ENCODE assay signal across 13 cellular contexts in the genomic region with DNA sequence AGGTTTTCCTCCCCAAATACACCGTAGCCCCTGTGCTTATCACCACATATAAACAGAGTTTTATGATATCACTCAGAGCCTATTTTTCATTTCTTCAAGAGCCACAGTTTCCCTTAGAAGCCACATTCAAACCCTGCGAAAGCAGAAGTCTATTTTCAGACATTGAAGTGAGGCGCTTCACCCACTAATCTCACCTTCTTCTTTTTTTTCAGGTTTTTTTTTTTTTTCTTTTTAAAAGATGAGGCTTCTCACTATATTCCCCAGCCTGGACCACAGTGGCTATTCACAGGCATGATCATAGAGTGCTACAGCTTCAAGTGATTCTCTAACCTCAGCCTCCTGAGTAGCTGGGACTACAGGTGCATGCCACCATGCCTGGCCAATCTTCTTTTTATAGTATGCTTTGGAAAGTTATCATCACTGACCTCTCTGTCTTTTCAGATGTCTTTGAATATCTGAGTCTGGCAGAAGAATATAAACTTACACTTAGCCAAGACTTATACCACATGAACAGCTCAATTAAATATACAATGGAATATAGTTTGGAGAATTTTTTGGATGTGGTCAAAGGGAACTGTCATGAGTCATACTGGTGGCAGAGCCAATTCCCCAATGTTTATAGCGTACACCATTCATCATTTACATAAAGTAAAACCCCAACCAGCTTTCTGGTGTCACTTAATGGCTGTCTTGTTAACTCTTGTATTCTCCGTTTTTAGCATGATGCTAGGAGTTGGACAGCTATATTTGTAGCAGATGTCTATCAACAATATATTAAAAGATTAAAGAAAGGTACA. TPM values are rescaled to one million over a fixed set of nuclear protein-coding genes. Genes with fewer than 3 reads are reported as not detected.
DNase-seq lines count a peak whose midpoint lies in the region; ATAC-seq, FAIRE-seq and TF ChIP-seq lines count a peak whose summit lies in the region.
"Had no signal": no experiment of that assay in that cellular context is flagged by ENCODE, and none has a peak within 500 bp of the region (broad histone marks: within the 10 kb centered on the region; RNA-seq: fewer than 3 reads in every experiment).

No MANE protein-coding gene starts in this region.

- H3K4me2 ChIP-seq in hepatocyte = no peak overlapping the region
- H3K4me2 ChIP-seq in HepG2 (ENCODE audit: low read depth, low read length) = no peak overlapping the region

- no peak for TF ChIP-seq POLR2A in HepG2 (IDR thresholded peaks at IDR 0.05; ENCODE audit: insufficient read depth in 1 of 2, low read depth in 2 of 2, low read length in 2 of 2)

- POLR2A ChIA-PET in HepG2 (lab: Yijun Ruan, JAX) = no interaction called here

- TF ChIP-seq EP300 in HepG2 (IDR thresholded peaks at IDR 0.05; ENCODE audit: low read depth in 2 of 2, low read length in 2 of 2) = no peak
- TF ChIP-seq EP300 in HepG2 (CRISPR knock-in tag; IDR thresholded peaks at IDR 0.05; ENCODE audit: borderline replicate concordance) = no peak

- H3K9ac ChIP-seq in HepG2 (ENCODE audit: insufficient read depth, low read depth, low read length) = no peak overlapping the region

- H3K79me2 ChIP-seq in hepatocyte (no peaks in the 10 kb centered on the region), HepG2 (ENCODE audit: insufficient read depth, low read length) (no peaks in the 10 kb centered on the region)

- H3K27ac ChIP-seq in hepatocyte (no peak overlapping the region), HepG2 (ENCODE audit: extremely low read length, insufficient read depth, low read length) (no peak overlapping the region)
- H3K27ac ChIP-seq: neutrophil, WERI-Rb-1 had no signal

- in situ Hi-C loops in KBM-7 (cut with MboI; ENCODE audit: low pct_unique_long_range_greater_than_20kb, low sequenced_read_pairs) (no loop called here), HepG2 (cut with HindIII; ENCODE audit: extremely low pct_ligation_motif_present, low pct_unique_long_range_greater_than_20kb) (no loop called here)

- H3K36me3 ChIP-seq in hepatocyte (replicated peaks; ENCODE audit: insufficient read depth, low read depth) = no peaks in the 10 kb centered on the region
- H3K36me3 ChIP-seq in HepG2 (replicated peaks in 1 of 2; ENCODE audit: control insufficient read depth in 1 of 2, insufficient read depth in 2 of 2, low read length in 2 of 2) = no peaks in the 10 kb centered on the region
- H3K36me3 ChIP-seq: neutrophil, WERI-Rb-1 had no signal

- H3K9me2 ChIP-seq in hepatocyte (replicated peaks; ENCODE audit: insufficient read depth) = no peaks in the 10 kb centered on the region

- H3K4me1 ChIP-seq in hepatocyte (ENCODE audit: insufficient read depth) = no peaks in the 10 kb centered on the region
- H3K4me1 ChIP-seq in HepG2 (ENCODE audit: insufficient read depth, low read length) = no peaks in the 10 kb centered on the region

- H3K4me3 ChIP-seq in hepatocyte (no peak overlapping the region), HepG2 (replicated peaks in 1 of 3; ENCODE audit: insufficient read depth in 1 of 3, low read depth in 2 of 3, low read length in 3 of 3) (no peak overlapping the region)

- TF ChIP-seq RAD21 in HepG2 (CRISPR knock-in tag; IDR thresholded peaks at IDR 0.05) = no peak

- DNase-seq in GM18507 (ENCODE audit: extremely low spot score, insufficient read length, low read depth) = no peak
- peak; percentile 26 for DNase-seq in SW480 (ENCODE audit: low spot score)
- no peak for DNase-seq in hepatocyte (ENCODE audit: low spot score)
- no peak for DNase-seq in KBM-7
- no peak for DNase-seq in left ventricle myocardium superior
- no peak for DNase-seq in HepG2 (ENCODE audit: low spot score)
- DNase-seq: activated naive CD4-positive, alpha-beta T cell treated with anti-CD3 and anti-CD28 coated beads for 36 hours; OCI-M1; stimulated activated CD4-positive, alpha-beta T cell treated with anti-CD3 and anti-CD28 coated beads, Interleukin-2, amount 100 ng/mL, for 48 hours; WERI-Rb-1 had no signal

- BruUV-seq in HepG2 (replicated peaks; lab: Mats Ljungman, UMichigan) = no TSS peak

- H2AFZ ChIP-seq in hepatocyte (no peak overlapping the region), HepG2 (ENCODE audit: low read length) (no peak overlapping the region)

- ATAC-seq in GM21423 (IDR thresholded peaks at IDR 0.05; ENCODE audit: unreplicated experiment) (peak; percentile 67), HG03095 (IDR thresholded peaks at IDR 0.05; ENCODE audit: unreplicated experiment) (peak; percentile 60), left ventricle myocardium superior (no peak), HepG2 (no peak)

- intact Hi-C loops in left ventricle myocardium superior (cut with micrococcal nuclease) = no loop called here
- intact Hi-C loops in HepG2 (cut with micrococcal nuclease; ENCODE audit: unreplicated experiment) = no loop called here

- H3K9me3 ChIP-seq in hepatocyte (ENCODE audit: low read depth) = no peaks in the 10 kb centered on the region
- H3K9me3 ChIP-seq in HepG2 (ENCODE audit: low read length) = no peaks in the 10 kb centered on the region
- H3K9me3 ChIP-seq: neutrophil had no signal

- CTCF ChIA-PET in HepG2 (lab: Yijun Ruan, JAX; ENCODE audit: low intra/inter-chr PET ratio, low total read pairs) = no interaction called here

- H4K20me1 ChIP-seq in hepatocyte (ENCODE audit: insufficient read depth, poor library complexity, severe bottlenecking) (no peaks in the 10 kb centered on the region), HepG2 (ENCODE audit: insufficient read depth, low read length) (no peaks in the 10 kb centered on the region)

- 64% methylated on average over 5 of the region's 5 CpGs for WGBS in hepatocyte (ENCODE audit: low lambda C conversion rate, missing lambda C conversion rate)
- WGBS in HepG2 (ENCODE audit: low lambda C conversion rate) = 52% methylated on average over 5 of the region's 5 CpGs

- no peaks in the 10 kb centered on the region for H3K27me3 ChIP-seq in hepatocyte
- H3K27me3 ChIP-seq in HepG2 (ENCODE audit: control insufficient read depth in 1 of 2, insufficient read depth in 2 of 2, low read length in 2 of 2) = no peaks in the 10 kb centered on the region
- H3K27me3 ChIP-seq: neutrophil had no signal

- TF ChIP-seq CTCF in hepatocyte (IDR thresholded peaks at IDR 0.05; ENCODE audit: poor library complexity) = no peak
- no peak for TF ChIP-seq CTCF in HepG2 (CRISPR knock-in tag; IDR thresholded peaks at IDR 0.05)

- FAIRE-seq in GM18507 (lab: Jason Lieb, UNC) (peak; percentile 81), HepG2 (lab: Jason Lieb, UNC) (no peak)

TF ChIP-seq in HepG2, 621 proteins besides CTCF, POLR2A, EP300 and RAD21 (continues in another document):
- TF ChIP-seq HOXA7 (CRISPR knock-in tag; IDR thresholded peaks at IDR 0.05) (no peak), ZNF3 (CRISPR knock-in tag; IDR thresholded peaks at IDR 0.05) (no peak), KDM3A (CRISPR knock-in tag; IDR thresholded peaks at IDR 0.05; ENCODE audit: low read depth) (no peak)
- TF ChIP-seq, protein P1, sequence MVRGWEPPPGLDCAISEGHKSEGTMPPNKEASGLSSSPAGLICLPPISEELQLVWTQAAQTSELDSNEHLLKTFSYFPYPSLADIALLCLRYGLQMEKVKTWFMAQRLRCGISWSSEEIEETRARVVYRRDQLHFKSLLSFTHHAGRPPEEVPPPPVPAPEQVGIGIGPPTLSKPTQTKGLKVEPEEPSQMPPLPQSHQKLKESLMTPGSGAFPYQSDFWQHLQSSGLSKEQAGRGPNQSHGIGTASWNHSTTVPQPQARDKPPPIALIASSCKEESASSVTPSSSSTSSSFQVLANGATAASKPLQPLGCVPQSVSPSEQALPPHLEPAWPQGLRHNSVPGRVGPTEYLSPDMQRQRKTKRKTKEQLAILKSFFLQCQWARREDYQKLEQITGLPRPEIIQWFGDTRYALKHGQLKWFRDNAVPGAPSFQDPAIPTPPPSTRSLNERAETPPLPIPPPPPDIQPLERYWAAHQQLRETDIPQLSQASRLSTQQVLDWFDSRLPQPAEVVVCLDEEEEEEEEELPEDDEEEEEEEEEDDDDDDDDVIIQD (CRISPR knock-in tag; IDR thresholded peaks at IDR 0.05; ENCODE audit: low read depth) = no peak
- TF ChIP-seq, protein P2, sequence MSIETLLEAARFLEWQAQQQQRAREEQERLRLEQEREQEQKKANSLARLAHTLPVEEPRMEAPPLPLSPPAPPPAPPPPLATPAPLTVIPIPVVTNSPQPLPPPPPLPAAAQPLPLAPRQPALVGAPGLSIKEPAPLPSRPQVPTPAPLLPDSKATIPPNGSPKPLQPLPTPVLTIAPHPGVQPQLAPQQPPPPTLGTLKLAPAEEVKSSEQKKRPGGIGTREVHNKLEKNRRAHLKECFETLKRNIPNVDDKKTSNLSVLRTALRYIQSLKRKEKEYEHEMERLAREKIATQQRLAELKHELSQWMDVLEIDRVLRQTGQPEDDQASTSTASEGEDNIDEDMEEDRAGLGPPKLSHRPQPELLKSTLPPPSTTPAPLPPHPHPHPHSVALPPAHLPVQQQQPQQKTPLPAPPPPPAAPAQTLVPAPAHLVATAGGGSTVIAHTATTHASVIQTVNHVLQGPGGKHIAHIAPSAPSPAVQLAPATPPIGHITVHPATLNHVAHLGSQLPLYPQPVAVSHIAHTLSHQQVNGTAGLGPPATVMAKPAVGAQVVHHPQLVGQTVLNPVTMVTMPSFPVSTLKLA (IDR thresholded peaks at IDR 0.05) = no peak

RNA-seq across cellular contexts. Expression of gene CCDC50, which starts 59.7 kb away (rescaled TPM):
- total RNA-seq in hepatocyte (49.6 and 54.6 TPM in 2 replicates), left ventricle myocardium superior (55.2 TPM), HepG2 (2016; rRNA removed; fragmentation: Illumina TruSeq; extraction: Trizol) (66.4 and 84.6 TPM in 2 replicates)
- polyA plus RNA-seq in hepatocyte (31.6 and 34.9 TPM in 2 replicates), HepG2 (2011; rRNA removed) (42.8 and 47.6 TPM in 2 replicates)
- total RNA-seq in HepG2 (2016; cell fraction: cytosol; rRNA removed; fragmentation: Illumina TruSeq; extraction: Trizol; ENCODE audit: low read depth) = 64.1 and 70.2 TPM in 2 replicates
- total RNA-seq in HepG2 (2016; cell fraction: insoluble cytoplasmic fraction; rRNA removed; fragmentation: Illumina TruSeq; extraction: Trizol) = 64.3 and 82.0 TPM in 2 replicates
- total RNA-seq in HepG2 (2016; cell fraction: membrane; rRNA removed; fragmentation: Illumina TruSeq; extraction: Trizol) = 93.5 and 98.5 TPM in 2 replicates
- 42.1 and 53.1 TPM in 2 replicates for total RNA-seq in HepG2 (2016; cell fraction: nucleus; rRNA removed; fragmentation: Illumina TruSeq; extraction: Trizol)
- polyA plus RNA-seq in HepG2 (2011; cell fraction: cytosol; rRNA removed) = 36.3 and 39.4 TPM in 2 replicates
- polyA plus RNA-seq in HepG2 (2011; cell fraction: nucleus; rRNA removed) = 30.4 and 34.1 TPM in 2 replicates
- polyA plus RNA-seq in HepG2 (2012) = 57.1 and 80.5 TPM in 2 replicates
- polyA plus RNA-seq in HepG2 (2016; cell fraction: cytosol; fragmentation: Illumina TruSeq; extraction: Trizol; ENCODE audit: low read depth) = 73.6 and 85.5 TPM in 2 replicates
- polyA plus RNA-seq in HepG2 (2016; cell fraction: insoluble cytoplasmic fraction; fragmentation: Illumina TruSeq; extraction: Trizol; ENCODE audit: low read depth) = 81.6 and 82.7 TPM in 2 replicates
- 79.3 and 86.2 TPM in 2 replicates for polyA plus RNA-seq in HepG2 (2016; cell fraction: membrane; fragmentation: Illumina TruSeq; extraction: Trizol; ENCODE audit: low read depth)
- polyA plus RNA-seq in HepG2 (2016; cell fraction: nucleus; fragmentation: Illumina TruSeq; extraction: Trizol; ENCODE audit: insufficient read depth, low read depth) = 44.8 and 45.2 TPM in 2 replicates
- 36.4 and 43.0 TPM in 2 replicates for polyA minus RNA-seq in HepG2 (2011; rRNA and poly(A)+ RNA removed; ENCODE audit: low replicate concordance)
- 45.0 and 52.9 TPM in 2 replicates for polyA minus RNA-seq in HepG2 (2011; cell fraction: cytosol; rRNA and poly(A)+ RNA removed)
- polyA minus RNA-seq in HepG2 (2011; cell fraction: nucleus; rRNA and poly(A)+ RNA removed) = 135 and 139 TPM in 2 replicates

Comparison
In these comparisons a context has a peak if more than half of its experiments do, and no peak if none do; other contexts are left out.
1. ATAC-seq: peak in GM21423 (single experiment) and HG03095 (single experiment); none in left ventricle myocardium superior (single experiment) and HepG2 (single experiment).